Comparison of ENCODE assay signal across 25 cellular contexts in the genomic region with DNA sequence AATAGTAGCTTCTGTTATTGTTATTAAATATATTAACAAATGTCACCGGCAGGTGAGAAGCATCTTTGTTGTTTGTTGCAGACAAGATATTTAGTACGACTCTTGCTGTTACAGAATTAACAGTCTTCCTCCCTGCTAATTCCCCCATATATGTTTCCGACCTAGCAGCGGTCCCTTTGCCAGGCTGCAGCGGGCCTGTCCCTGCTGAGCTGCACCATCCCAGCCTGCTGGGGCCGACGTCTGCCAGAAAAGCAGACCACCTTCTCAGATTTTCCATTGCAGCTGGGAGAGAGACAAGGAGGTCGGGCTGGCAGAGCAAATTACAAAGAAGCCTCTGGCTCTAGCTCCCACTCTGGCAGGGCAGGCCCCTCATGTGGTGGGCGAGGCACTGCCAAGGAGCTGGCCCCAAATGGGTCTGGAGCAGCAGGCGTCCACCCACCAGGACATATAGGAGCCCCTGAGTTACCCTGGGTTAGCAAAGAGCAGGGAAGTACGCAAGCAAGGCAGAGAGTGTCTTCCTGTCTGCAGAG.
"Had no signal": no experiment of that assay in that cellular context is flagged by ENCODE, and none has a peak within 500 bp of the region (broad histone marks: within the 10 kb centered on the region; RNA-seq: fewer than 3 reads in every experiment).

No MANE protein-coding gene starts in this region.

- DNase-seq: activated CD4-positive, alpha-beta T cell treated with anti-CD3 and anti-CD28 coated beads for 48 hours; activated CD4-positive, alpha-beta T cell treated with anti-CD3 and anti-CD28 coated beads, Interleukin-2, amount 50 U/mL, for 48 hours; activated naive CD4-positive, alpha-beta T cell; activated T-cell treated with anti-CD3 and anti-CD28 coated beads, Interleukin-2, amount 50 U/mL, for 4 hours; central memory CD4-positive, alpha-beta T cell; foreskin keratinocyte; left ventricle myocardium superior; mammary epithelial cell; midbrain; naive thymus-derived CD4-positive, alpha-beta T cell; occipital lobe; right cardiac atrium; stimulated activated naive CD4-positive, alpha-beta T cell treated with Interleukin-2 at 50 U/mL for 16 hours; T1000; testis; trophoblast cell; uterus; WERI-Rb-1 had no signal

- H3K9me3 Mint-ChIP-seq: activated naive CD4-positive, alpha-beta T cell treated with anti-CD3 and anti-CD28 coated beads, Interleukin-2, amount 50 U/mL, for 72 hours; activated T-cell treated with anti-CD3 and anti-CD28 coated beads, Interleukin-2, amount 50 U/mL, for 4 hours; activated T-helper 17 cell treated with anti-CD3 and anti-CD28 coated beads, Interleukin-2, amount 50 U/mL, for 72 hours; dendritic cell treated with granulocyte-macrophage colony-stimulating factor and Interleukin-4, amounts not matched to agents 40 ng/mL and 50 ng/mL, for 4 days; naive thymus-derived CD4-positive, alpha-beta T cell; T-helper 1 cell treated with Interleukin-12 subunit alpha and Interleukin-12 subunit beta and Interleukin-4 antibody, amounts not matched to agents 30 μg/mL and 1 μg/mL, for 36 hours had no signal

- H3K9me3 ChIP-seq: breast epithelium, esophagus muscularis mucosa, testis, uterus had no signal

- ATAC-seq: activated CD4-positive, CD25-positive, alpha-beta regulatory T cell treated with anti-CD3 and anti-CD28 coated beads, Interleukin-2, amount 50 U/mL, for 24 hours; activated naive CD4-positive, alpha-beta T cell treated with anti-CD3 and anti-CD28 coated beads, Interleukin-2, amount 50 U/mL, for 72 hours; activated T-cell treated with anti-CD3 and anti-CD28 coated beads, Interleukin-2, amount 50 U/mL, for 4 hours; activated T-helper 17 cell treated with anti-CD3 and anti-CD28 coated beads, Interleukin-2, amount 50 U/mL, for 72 hours; foreskin keratinocyte; left ventricle myocardium superior; naive thymus-derived CD4-positive, alpha-beta T cell; right cardiac atrium had no signal

- H3K27ac Mint-ChIP-seq: activated T-helper 17 cell treated with anti-CD3 and anti-CD28 coated beads, Interleukin-2, amount 50 U/mL, for 72 hours; dendritic cell treated with granulocyte-macrophage colony-stimulating factor and Interleukin-4, amounts not matched to agents 40 ng/mL and 50 ng/mL, for 4 days; naive thymus-derived CD4-positive, alpha-beta T cell; T-helper 1 cell treated with Interleukin-12 subunit alpha and Interleukin-12 subunit beta and Interleukin-4 antibody, amounts not matched to agents 30 μg/mL and 1 μg/mL, for 36 hours had no signal

- H3K36me3 ChIP-seq: breast epithelium, esophagus muscularis mucosa, uterus, WERI-Rb-1 had no signal

- H3K4me3 Mint-ChIP-seq: activated T-cell treated with anti-CD3 and anti-CD28 coated beads, Interleukin-2, amount 50 U/mL, for 4 hours; activated T-helper 17 cell treated with anti-CD3 and anti-CD28 coated beads, Interleukin-2, amount 50 U/mL, for 72 hours; dendritic cell treated with granulocyte-macrophage colony-stimulating factor and Interleukin-4, amounts not matched to agents 40 ng/mL and 50 ng/mL, for 4 days; naive thymus-derived CD4-positive, alpha-beta T cell; T-helper 1 cell treated with Interleukin-12 subunit alpha and Interleukin-12 subunit beta and Interleukin-4 antibody, amounts not matched to agents 30 μg/mL and 1 μg/mL, for 36 hours had no signal

- H3K4me1 ChIP-seq: foreskin keratinocyte, uterus had no signal

- H3K27ac ChIP-seq: breast epithelium, esophagus muscularis mucosa, foreskin keratinocyte, testis, uterus, WERI-Rb-1 had no signal

- H3K36me3 Mint-ChIP-seq: activated naive CD4-positive, alpha-beta T cell treated with anti-CD3 and anti-CD28 coated beads, Interleukin-2, amount 50 U/mL, for 72 hours; naive thymus-derived CD4-positive, alpha-beta T cell had no signal

- H3K4me3 ChIP-seq: breast epithelium, esophagus muscularis mucosa, testis, uterus had no signal

- H3K4me1 Mint-ChIP-seq: activated T-helper 17 cell treated with anti-CD3 and anti-CD28 coated beads, Interleukin-2, amount 50 U/mL, for 72 hours; naive thymus-derived CD4-positive, alpha-beta T cell had no signal

- H3K27me3 ChIP-seq: testis, uterus had no signal
